ENCODE assay signal across 17 cellular contexts in the genomic region with DNA sequence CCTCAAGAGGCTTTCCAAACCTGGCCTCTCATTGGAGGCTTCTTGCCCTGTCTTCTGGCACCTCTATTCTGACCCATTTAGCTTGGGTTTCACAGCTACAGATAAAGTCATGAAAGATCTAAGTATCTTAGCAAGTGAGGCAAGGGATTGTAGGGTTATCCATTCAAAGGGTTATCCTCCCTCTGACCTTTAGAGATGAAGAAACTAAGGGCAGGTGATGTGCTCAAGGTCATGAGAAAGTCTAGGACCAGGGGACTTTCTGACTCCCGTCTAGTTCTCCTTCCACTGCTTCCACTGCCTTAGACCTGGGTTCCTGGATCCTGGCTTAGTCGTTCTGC. TPM values are rescaled to one million over a fixed set of nuclear protein-coding genes. Genes with fewer than 3 reads are reported as not detected.
DNase-seq lines count a peak whose midpoint lies in the region; TF ChIP-seq lines count a peak whose summit lies in the region.
"Had no signal": no experiment of that assay in that cellular context is flagged by ENCODE, and none has a peak within 500 bp of the region (broad histone marks: within the 10 kb centered on the region; RNA-seq: fewer than 3 reads in every experiment).

No MANE protein-coding gene starts in this region.

- H3K27me3 ChIP-seq in endodermal cell (ENCODE audit: control insufficient read depth, insufficient read depth, low read length, poor library complexity, severe bottlenecking) = peaks cover 25% of the 10 kb centered on the region
- H3K27me3 ChIP-seq in smooth muscle cell (ENCODE audit: low read depth) = peaks cover 19% of the 10 kb centered on the region
- H3K27me3 ChIP-seq: SJSA1 had no signal

- no peaks in the 10 kb centered on the region for H3K79me2 ChIP-seq in smooth muscle cell (ENCODE audit: low read depth)

- no peak overlapping the region for H3K4me3 Mint-ChIP-seq in endodermal cell

- H3K9ac ChIP-seq in endodermal cell (ENCODE audit: extremely low read depth, low read length, poor library complexity, severe bottlenecking) (no peak overlapping the region), smooth muscle cell (ENCODE audit: low read depth) (no peak overlapping the region)
- H3K9ac ChIP-seq: BLaER1 had no signal

- WGBS in endodermal cell (ENCODE audit: insufficient coverage in 1 of 2, insufficient read length in 1 of 2), 2 experiments = 90 to 93% methylated on average over 2 of the region's 2 CpGs
- WGBS in smooth muscle cell (ENCODE audit: low lambda C conversion rate) = 73% methylated on average over 2 of the region's 2 CpGs

- peaks cover 23% of the 10 kb centered on the region for H3K27me3 Mint-ChIP-seq in endodermal cell (ENCODE audit: insufficient read depth)

- H3F3A ChIP-seq in smooth muscle cell (ENCODE audit: low read depth) = peaks cover 29% of the 10 kb centered on the region

- peaks cover 68% of the 10 kb centered on the region for H3K36me3 ChIP-seq in endodermal cell (ENCODE audit: control insufficient read depth, insufficient read depth, low read length)
- H3K36me3 ChIP-seq in smooth muscle cell (ENCODE audit: low read depth) = no peaks in the 10 kb centered on the region

- peaks cover 11% of the 10 kb centered on the region for H3K4me1 Mint-ChIP-seq in endodermal cell

- peak overlapping the region; percentile 55 for H3K27ac Mint-ChIP-seq in endodermal cell

- H2AFZ ChIP-seq in smooth muscle cell (ENCODE audit: low read depth) = no peak overlapping the region

- in situ Hi-C loops in GM13977 (cut with MboI; ENCODE audit: low pct_unique_long_range_greater_than_20kb, low sequenced_read_pairs, unreplicated experiment) = no loop called here

- peaks cover 68% of the 10 kb centered on the region for H4K20me1 ChIP-seq in smooth muscle cell (ENCODE audit: low read depth)

- DNase-seq in GM13977 (ENCODE audit: low spot score) (peak; percentile 32), SK-N-DZ (ENCODE audit: low spot score) (peak; percentile 80), endodermal cell (peak; percentile 11), smooth muscle cell (lab: John Stamatoyannopoulos, UW; ENCODE audit: unreplicated experiment) (no peak), NCI-H2081 (lab: John Stamatoyannopoulos, UW) (no peak), NCI-H2196 (lab: John Stamatoyannopoulos, UW; ENCODE audit: unreplicated experiment) (no peak), HUDEP-2 (lab: John Stamatoyannopoulos, UW; ENCODE audit: unreplicated experiment in 76 of 76) (no peak), islet precursor cell (no peak)
- DNase-seq: Karpas-422; MM.1S; NCI-H1105 treated with DMSO at 0.1 percent for 48 hours; NCI-H187 treated with DMSO at 0.1 percent for 48 hours; NK-92 treated with Interleukin-12 subunit alpha and Interleukin-12 subunit beta, amount 100 ng/mL, for 24 hours; OCI-M1 had no signal

- H3K4me3 ChIP-seq in endodermal cell (ENCODE audit: low read length) (no peak overlapping the region), smooth muscle cell (no peak overlapping the region)
- H3K4me3 ChIP-seq: BLaER1, SJSA1 had no signal

- H3K36me3 Mint-ChIP-seq in endodermal cell (ENCODE audit: low read depth) = peaks cover 52% of the 10 kb centered on the region

- H3K4me1 ChIP-seq in endodermal cell (ENCODE audit: control insufficient read depth, insufficient read depth, low read length) = no peaks in the 10 kb centered on the region
- H3K4me1 ChIP-seq in smooth muscle cell (ENCODE audit: low read depth) = peaks cover 16% of the 10 kb centered on the region

- no peaks in the 10 kb centered on the region for H3K9me3 ChIP-seq in endodermal cell (ENCODE audit: control insufficient read depth, low read length)
- no peaks in the 10 kb centered on the region for H3K9me3 ChIP-seq in smooth muscle cell (replicated peaks; ENCODE audit: low read depth)
- H3K9me3 ChIP-seq: BLaER1, SJSA1 had no signal

- no peak overlapping the region for H3K4me2 ChIP-seq in smooth muscle cell
- H3K4me2 ChIP-seq: BLaER1 had no signal

- no peaks in the 10 kb centered on the region for H3K9me3 Mint-ChIP-seq in endodermal cell

- no peak for TF ChIP-seq CTCF in GM13977 (IDR thresholded peaks at IDR 0.05; ENCODE audit: extremely low read depth, insufficient read depth, missing control alignments)
- TF ChIP-seq CTCF in endodermal cell (conservative IDR thresholded peaks at IDR 0.05) = no peak
- no peak for TF ChIP-seq CTCF in smooth muscle cell (IDR thresholded peaks at IDR 0.05; ENCODE audit: borderline replicate concordance, insufficient read depth, poor library complexity, severe bottlenecking)

- H3K27ac ChIP-seq in endodermal cell (ENCODE audit: low read depth, low read length) (no peak overlapping the region), smooth muscle cell (ENCODE audit: low read depth) (peak overlapping the region; percentile 8)
- H3K27ac ChIP-seq: BLaER1, SJSA1 had no signal

RNA-seq across cellular contexts. Expression of gene PHOX2A, which starts 7.2 kb away (rescaled TPM):
- 477 and 500 TPM in 2 replicates for polyA plus RNA-seq in SK-N-DZ (2014; cell fraction: cytosol; rRNA removed)
- 496 and 514 TPM in 2 replicates for polyA plus RNA-seq in SK-N-DZ (2014; cell fraction: nucleus; rRNA removed)
- under 1 TPM in 1 of 2 donors, not detected in 1; 0.92 TPM for total RNA-seq in endodermal cell
- 1.7 TPM for polyA plus RNA-seq in endodermal cell (2013, experiment 1 of 2)
- polyA plus RNA-seq in endodermal cell (2013, experiment 2 of 2) = 1.9 TPM
- total RNA-seq in smooth muscle cell = not detected in 2 replicates
- polyA plus RNA-seq in smooth muscle cell = 0.13 TPM in 1 of 2 replicates, not detected in the other
- total RNA-seq: H4, SJSA1 had no signal

RNA-seq across cellular contexts. Expression of gene INPPL1, which starts 12.2 kb away (rescaled TPM):
- polyA plus RNA-seq in SK-N-DZ (2014; cell fraction: cytosol; rRNA removed) = 17.5 and 22.8 TPM in 2 replicates
- 91.0 and 116 TPM in 2 replicates for polyA plus RNA-seq in SK-N-DZ (2014; cell fraction: nucleus; rRNA removed)
- total RNA-seq in endodermal cell (100 to 1,000 TPM; 230 to 325 TPM), smooth muscle cell (66.0 and 71.6 TPM in 2 replicates)
- polyA plus RNA-seq in endodermal cell (2013, experiment 1 of 2) = 149 TPM
- polyA plus RNA-seq in endodermal cell (2013, experiment 2 of 2) = 148 TPM
- 95.6 and 104 TPM in 2 replicates for polyA plus RNA-seq in smooth muscle cell

RNA-seq across cellular contexts. Expression of gene FOLR2, which starts 20.1 kb away (rescaled TPM):
- not detected in 2 replicates for polyA plus RNA-seq in SK-N-DZ (2014; cell fraction: cytosol; rRNA removed)
- not detected in 2 replicates for polyA plus RNA-seq in SK-N-DZ (2014; cell fraction: nucleus; rRNA removed)
- total RNA-seq in endodermal cell = not detected
- not detected for polyA plus RNA-seq in endodermal cell (2013, experiment 1 of 2)
- polyA plus RNA-seq in endodermal cell (2013, experiment 2 of 2) = not detected
- total RNA-seq in smooth muscle cell = not detected in 2 replicates
- not detected in 2 replicates for polyA plus RNA-seq in smooth muscle cell
- total RNA-seq: H4, SJSA1 had no signal

RNA-seq across cellular contexts. Expression of gene FOLR1, which starts 44.8 kb away (rescaled TPM):
- 0.51 and 1.5 TPM in 2 replicates for polyA plus RNA-seq in SK-N-DZ (2014; cell fraction: cytosol; rRNA removed)
- polyA plus RNA-seq in SK-N-DZ (2014; cell fraction: nucleus; rRNA removed) = 0.45 and 1.6 TPM in 2 replicates
- total RNA-seq in endodermal cell (10 to 100 TPM; 13.8 to 19.3 TPM), smooth muscle cell (8.5 and 9.4 TPM in 2 replicates)
- 5.8 TPM for polyA plus RNA-seq in endodermal cell (2013, experiment 1 of 2)
- 4.8 TPM for polyA plus RNA-seq in endodermal cell (2013, experiment 2 of 2)
- 8.1 and 15.0 TPM in 2 replicates for polyA plus RNA-seq in smooth muscle cell

Comparison
In these comparisons a context has a peak if more than half of its experiments do, and no peak if none do; other contexts are left out.
1. DNase-seq: peak in GM13977 (single experiment), SK-N-DZ (single experiment) and endodermal cell (single experiment); none in smooth muscle cell (single experiment), NCI-H2081 (0 of 2), NCI-H2196 (single experiment), HUDEP-2 (0 of 76) and islet precursor cell (single experiment).